In genomic region chr1:225480825-225481434, GRCh38 we compare ENCODE assay signal across 8 cellular contexts. TPM values are rescaled to one million over a fixed set of nuclear protein-coding genes. Genes with fewer than 3 reads are reported as not detected.
A peak's percentile ranks its signal among the peaks of the same experiment; 100 is the strongest.
DNase-seq lines count a peak whose midpoint lies in the region; TF ChIP-seq lines count a peak whose summit lies in the region.

No MANE protein-coding gene starts in this region.

- TF ChIP-seq CTCF in LNCaP clone FGC (IDR thresholded peaks at IDR 0.05; ENCODE audit: control insufficient read depth, extremely low read depth, insufficient read depth) (peak; percentile 91), cardiac fibroblast (IDR thresholded peaks at IDR 0.05; ENCODE audit: low read depth, low read length) (peak; percentile 85)

- H3K27me3 ChIP-seq in H7 (ENCODE audit: control insufficient read depth, insufficient read depth, low read length) (no peaks in the 10 kb centered on the region), SJCRH30 (no peaks in the 10 kb centered on the region)

- no peak overlapping the region for H3K27ac ChIP-seq in SJCRH30

- peaks cover 29% of the 10 kb centered on the region for H3K4me1 ChIP-seq in SJCRH30

- H3K4me3 ChIP-seq in H7 (ENCODE audit: insufficient read depth, low read depth, low read length) (no peak overlapping the region), LNCaP clone FGC (ENCODE audit: low read depth, low read length) (no peak overlapping the region), SJCRH30 (no peak overlapping the region), cardiac fibroblast (replicated peaks in 1 of 2; ENCODE audit: low read depth in 2 of 2, low read length in 2 of 2) (no peak overlapping the region)

- DNase-seq in NCI-H1092 treated with DMSO at 0.1 percent for 48 hours (lab: John Stamatoyannopoulos, UW) (peak; percentile 47), NCI-H1092 (lab: John Stamatoyannopoulos, UW) (no peak), H7 (peak; percentile 87), LNCaP clone FGC (ENCODE audit: low read depth) (peak; percentile 30), SJCRH30 (peak; percentile 68 to 82), cardiac fibroblast (ENCODE audit: low read depth in 2 of 2) (peak; percentile 41 to 42), midbrain (lab: John Stamatoyannopoulos, UW) (peak; percentile 11), epidermal melanocyte (ENCODE audit: insufficient read length, low spot score) (no peak)

- no peaks in the 10 kb centered on the region for H3K36me3 ChIP-seq in H7 (replicated peaks; ENCODE audit: control insufficient read depth, insufficient read depth, low read length)
- no peaks in the 10 kb centered on the region for H3K36me3 ChIP-seq in SJCRH30

- no peaks in the 10 kb centered on the region for H3K9me3 ChIP-seq in SJCRH30 (replicated peaks)

RNA-seq across cellular contexts. Expression of gene LBR, which starts 53.1 kb away (rescaled TPM):
- 82.6 and 97.1 TPM in 2 replicates for total RNA-seq in H7 (2014; rRNA removed; shearing (Covaris generic))
- 145 TPM in 2 replicates for total RNA-seq in SJCRH30 (2014; rRNA removed; shearing (Covaris generic))

Comparison
In these comparisons a context has a peak if more than half of its experiments do, and no peak if none do; other contexts are left out.
1. DNase-seq: peak in NCI-H1092 treated with DMSO at 0.1 percent for 48 hours (single experiment), H7 (single experiment), LNCaP clone FGC (single experiment), SJCRH30 (2 of 2), cardiac fibroblast (2 of 2) and midbrain (single experiment); none in NCI-H1092 (single experiment) and epidermal melanocyte (single experiment).